In genomic region chr6:49604080-49604479, GRCh38 we compare ENCODE assay signal across 17 cellular contexts. TPM values are rescaled to one million over a fixed set of nuclear protein-coding genes. Genes with fewer than 3 reads are reported as not detected.
"Had no signal": no experiment of that assay in that cellular context is flagged by ENCODE, and none has a peak within 500 bp of the region (broad histone marks: within the 10 kb centered on the region; RNA-seq: fewer than 3 reads in every experiment).

No MANE protein-coding gene starts in this region.

RNA-seq across cellular contexts. Expression of gene RHAG, which starts 32.6 kb away (rescaled TPM):
- total RNA-seq: activated naive CD4-positive, alpha-beta T cell treated with anti-CD3 and anti-CD28 coated beads for 36 hours; activated naive CD4-positive, alpha-beta T cell treated with anti-CD3 and anti-CD28 coated beads, Interleukin-2, amount 50 U/mL, for 72 hours; activated naive CD8-positive, alpha-beta T cell treated with anti-CD3 and anti-CD28 coated beads for 36 hours; activated naive CD8-positive, alpha-beta T cell treated with anti-CD3 and anti-CD28 coated beads, Interleukin-2, amount 10 ng/mL, durations not matched to agents 7 days and 5 days; activated T-cell treated with anti-CD3 and anti-CD28 coated beads, Interleukin-2, amount 50 U/mL, for 72 hours; activated T-helper 1 cell treated with anti-CD3 and anti-CD28 coated beads, Interleukin-12 subunit alpha, Interleukin-12 subunit beta, Interleukin-2, Interleukin-4 antibody, amounts not matched to agents 30 ng/mL and 10 ng/mL and 1 ng/mL, durations not matched to agents 14 hours and 24 hours and 36 hours; activated T-helper 17 cell treated with anti-CD3 and anti-CD28 coated beads, Interleukin-2, amount 50 U/mL, for 72 hours; activated T-helper 2 cell treated with anti-CD3 and anti-CD28 coated beads, Interferon-gamma antibody, Interleukin-2, Interleukin-4, amounts not matched to agents 10 μg/mL and 5 μg/mL and 100 μg/mL, durations not matched to agents 14 hours and 24 hours and 36 hours; aorta; ascending aorta; astrocyte; body of pancreas; breast epithelium; bronchial epithelial cell; cardiac muscle cell; cardiac septum; chondrocyte had no signal
- polyA plus RNA-seq: aorta, cardiac muscle cell had no signal

RNA-seq across cellular contexts. Expression of gene C6orf141, which starts 53.6 kb away (rescaled TPM):
- total RNA-seq: activated T-helper 1 cell treated with anti-CD3 and anti-CD28 coated beads, Interleukin-12 subunit alpha, Interleukin-12 subunit beta, Interleukin-2, Interleukin-4 antibody, amounts not matched to agents 30 ng/mL and 10 ng/mL and 1 ng/mL, durations not matched to agents 14 hours and 24 hours and 36 hours; activated T-helper 17 cell treated with anti-CD3 and anti-CD28 coated beads, Interleukin-2, amount 50 U/mL, for 72 hours; activated T-helper 2 cell treated with anti-CD3 and anti-CD28 coated beads, Interferon-gamma antibody, Interleukin-2, Interleukin-4, amounts not matched to agents 10 μg/mL and 5 μg/mL and 100 μg/mL, durations not matched to agents 14 hours and 24 hours and 36 hours; ascending aorta; chondrocyte had no signal
- polyA plus RNA-seq: aorta had no signal
